ENCODE assay signal across 14 cellular contexts in genomic region chr20:18088841-18089240, GRCh38. TPM values are rescaled to one million over a fixed set of nuclear protein-coding genes. Genes with fewer than 3 reads are reported as not detected.
"Had no signal": no experiment of that assay in that cellular context is flagged by ENCODE, and none has a peak within 500 bp of the region (broad histone marks: within the 10 kb centered on the region; RNA-seq: fewer than 3 reads in every experiment).

No MANE protein-coding gene starts in this region.

RNA-seq across cellular contexts. Expression of gene OVOL2, which starts 31.1 kb away (rescaled TPM):
- total RNA-seq: activated naive CD4-positive, alpha-beta T cell treated with anti-CD3 and anti-CD28 coated beads for 36 hours; activated naive CD4-positive, alpha-beta T cell treated with anti-CD3 and anti-CD28 coated beads, Interleukin-2, amount 50 U/mL, for 72 hours; activated naive CD8-positive, alpha-beta T cell treated with anti-CD3 and anti-CD28 coated beads for 36 hours; activated naive CD8-positive, alpha-beta T cell treated with anti-CD3 and anti-CD28 coated beads, Interleukin-2, amount 10 ng/mL, durations not matched to agents 7 days and 5 days; activated T-cell treated with anti-CD3 and anti-CD28 coated beads, Interleukin-2, amount 50 U/mL, for 4 hours; activated T-helper 1 cell treated with anti-CD3 and anti-CD28 coated beads, Interleukin-12 subunit alpha, Interleukin-12 subunit beta, Interleukin-2, Interleukin-4 antibody, amounts not matched to agents 30 ng/mL and 10 ng/mL and 1 ng/mL, durations not matched to agents 14 hours and 24 hours and 36 hours; activated T-helper 17 cell treated with anti-CD3 and anti-CD28 coated beads, Interleukin-2, amount 50 U/mL, for 72 hours; activated T-helper 2 cell treated with anti-CD3 and anti-CD28 coated beads, Interferon-gamma antibody, Interleukin-2, Interleukin-4, amounts not matched to agents 10 μg/mL and 5 μg/mL and 100 μg/mL, durations not matched to agents 14 hours and 24 hours and 36 hours; adrenal gland; aorta; ascending aorta; cardiac septum; cerebellum; chondrocyte had no signal
